In genomic region chr9:93463638-93464248, GRCh38 we compare ENCODE assay signal across 14 cellular contexts. TPM values are rescaled to one million over a fixed set of nuclear protein-coding genes. Genes with fewer than 3 reads are reported as not detected.
DNase-seq lines count a peak whose midpoint lies in the region; ATAC-seq and TF ChIP-seq lines count a peak whose summit lies in the region.
"Had no signal": no experiment of that assay in that cellular context is flagged by ENCODE, and none has a peak within 500 bp of the region (broad histone marks: within the 10 kb centered on the region; RNA-seq: fewer than 3 reads in every experiment).

No MANE protein-coding gene starts in this region.

- DNase-seq in CD4-positive, alpha-beta T cell = no peak
- DNase-seq in activated CD4-positive, alpha-beta memory T cell treated with anti-CD3 and anti-CD28 coated beads for 36 hours = no peak
- no peak for DNase-seq in stimulated activated CD8-positive, alpha-beta memory T cell treated with anti-CD3 and anti-CD28 coated beads, Interleukin-4, amount 100 ng/mL, for 48 hours
- no peak for DNase-seq in epidermal melanocyte (ENCODE audit: insufficient read length, low spot score)
- no peak for DNase-seq in cerebellum (ENCODE audit: low spot score)
- DNase-seq: activated CD4-positive, CD25-positive, alpha-beta regulatory T cell treated with anti-CD3 and anti-CD28 coated beads, Interleukin-2, amount 50 U/mL, for 72 hours; NCI-H1436 treated with DMSO at 0.1 percent for 48 hours; NCI-H526 treated with DMSO at 0.1 percent for 48 hours; sigmoid colon; SJCRH30 had no signal

- peaks cover 89% of the 10 kb centered on the region for H3K4me1 Mint-ChIP-seq in CD4-positive, alpha-beta T cell (ENCODE audit: low read depth)
- peaks cover 59 to 74% (median 69%) of the 10 kb centered on the region in 3 donors for H3K4me1 Mint-ChIP-seq in IgD-negative memory B cell
- H3K4me1 Mint-ChIP-seq in activated CD4-positive, alpha-beta memory T cell treated with anti-CD3 and anti-CD28 coated beads for 36 hours (ENCODE audit: low read depth) = peaks cover 85% of the 10 kb centered on the region

- no peak for ATAC-seq in CD4-positive, alpha-beta T cell (ENCODE audit: poor library complexity)
- ATAC-seq in HG03457 (IDR thresholded peaks at IDR 0.05; ENCODE audit: unreplicated experiment) = no peak

- H3K27ac Mint-ChIP-seq in CD4-positive, alpha-beta T cell = peak overlapping the region; percentile 21
- peak overlapping the region; percentile 92 to 98 (median 95) for H3K27ac Mint-ChIP-seq in IgD-negative memory B cell
- H3K27ac Mint-ChIP-seq in activated CD4-positive, alpha-beta memory T cell treated with anti-CD3 and anti-CD28 coated beads for 36 hours = peak overlapping the region; percentile 94

- H3K27ac ChIP-seq in CD4-positive, alpha-beta T cell (ENCODE audit: low read depth, low read length) = no peak overlapping the region
- H3K27ac ChIP-seq: SJCRH30 had no signal

- H3K27me3 Mint-ChIP-seq in CD4-positive, alpha-beta T cell = no peaks in the 10 kb centered on the region
- no peaks in the 10 kb centered on the region for H3K27me3 Mint-ChIP-seq in IgD-negative memory B cell
- no peaks in the 10 kb centered on the region for H3K27me3 Mint-ChIP-seq in activated CD4-positive, alpha-beta memory T cell treated with anti-CD3 and anti-CD28 coated beads for 36 hours

- no peaks in the 10 kb centered on the region for H3K9me3 Mint-ChIP-seq in CD4-positive, alpha-beta T cell
- H3K9me3 Mint-ChIP-seq in IgD-negative memory B cell = no peaks in the 10 kb centered on the region
- no peaks in the 10 kb centered on the region for H3K9me3 Mint-ChIP-seq in activated CD4-positive, alpha-beta memory T cell treated with anti-CD3 and anti-CD28 coated beads for 36 hours

- peak overlapping the region; percentile 37 for H3K9ac ChIP-seq in mucosa of stomach (ENCODE audit: low read length)

- no peak overlapping the region for H3K4me3 ChIP-seq in mucosa of stomach (ENCODE audit: low read length)
- H3K4me3 ChIP-seq: sigmoid colon, SJCRH30, thoracic aorta had no signal

- H3K27me3 ChIP-seq in CD4-positive, alpha-beta T cell (ENCODE audit: control insufficient read depth, insufficient read depth, low read length) = no peaks in the 10 kb centered on the region
- H3K27me3 ChIP-seq in mucosa of stomach (ENCODE audit: control insufficient read depth, insufficient read depth, low read length) = no peaks in the 10 kb centered on the region
- H3K27me3 ChIP-seq: sigmoid colon, SJCRH30 had no signal

- POLR2A ChIA-PET in CD4-positive, alpha-beta T cell (lab: Charles Lee) = interaction anchor here (0.9 to 3.0 kb wide), 3 partner anchors 10 to 103 kb away, joined by 3 to 16 read pairs (median 4); partner anchors contain the start of gene FAM120AOS
- POLR2A ChIA-PET in activated CD4-positive, alpha-beta memory T cell treated with anti-CD3 and anti-CD28 coated beads for 36 hours (lab: Charles Lee) = interaction anchor here (0.7 to 3.4 kb wide), 6 partner anchors 10 to 103 kb away, joined by 3 to 25 read pairs (median 4); partner anchors contain the start of gene FAM120AOS

- H3K36me3 Mint-ChIP-seq in CD4-positive, alpha-beta T cell (ENCODE audit: low read depth) = peaks cover 7% of the 10 kb centered on the region
- H3K36me3 Mint-ChIP-seq in IgD-negative memory B cell = peaks cover 2% of the 10 kb centered on the region
- H3K36me3 Mint-ChIP-seq in activated CD4-positive, alpha-beta memory T cell treated with anti-CD3 and anti-CD28 coated beads for 36 hours = peaks cover 12% of the 10 kb centered on the region

- no peaks in the 10 kb centered on the region for H3K36me3 ChIP-seq in mucosa of stomach (ENCODE audit: control insufficient read depth, insufficient read depth, low read length)
- H3K36me3 ChIP-seq: sigmoid colon, thoracic aorta had no signal

- H3K9me3 ChIP-seq in CD4-positive, alpha-beta T cell (ENCODE audit: control insufficient read depth, low read length) = no peaks in the 10 kb centered on the region
- no peaks in the 10 kb centered on the region for H3K9me3 ChIP-seq in mucosa of stomach (ENCODE audit: control insufficient read depth, low read length)
- H3K9me3 ChIP-seq: sigmoid colon, SJCRH30, thoracic aorta had no signal

- TF ChIP-seq CTCF in CD4-positive, alpha-beta T cell (IDR thresholded peaks at IDR 0.05) = no peak

- H3K4me1 ChIP-seq in mucosa of stomach (ENCODE audit: control insufficient read depth, insufficient read depth, low read length) = peaks cover 67% of the 10 kb centered on the region

- intact Hi-C loops in CD4-positive, alpha-beta T cell (cut with DNase I, micrococcal nuclease) = no loop called here
- intact Hi-C loops in activated CD4-positive, alpha-beta memory T cell treated with anti-CD3 and anti-CD28 coated beads for 36 hours (cut with micrococcal nuclease) = loop anchor here (1.0 to 5.0 kb wide), 2 partner anchors 10 to 316 kb away; partner anchors contain the start of gene FAM120AOS

- peak overlapping the region; percentile 14 for H3K4me3 Mint-ChIP-seq in CD4-positive, alpha-beta T cell
- H3K4me3 Mint-ChIP-seq in IgD-negative memory B cell = peak overlapping the region; percentile 49 to 88 (median 80)
- peak overlapping the region; percentile 45 for H3K4me3 Mint-ChIP-seq in activated CD4-positive, alpha-beta memory T cell treated with anti-CD3 and anti-CD28 coated beads for 36 hours

- CTCF ChIA-PET in CD4-positive, alpha-beta T cell (lab: Charles Lee) = interaction anchor here (1.8 to 2.0 kb wide), 3 partner anchors 10 to 103 kb away, joined by 4 to 8 read pairs (median 7); partner anchors contain the start of gene FAM120AOS
- CTCF ChIA-PET in activated CD4-positive, alpha-beta memory T cell treated with anti-CD3 and anti-CD28 coated beads for 36 hours (lab: Charles Lee) = interaction anchor here (2.6 to 3.3 kb wide), 2 partner anchors 10 to 102 kb away, joined by 12 read pairs; partner anchors contain the start of gene FAM120AOS

RNA-seq across cellular contexts. Expression of gene FAM120AOS, which starts 10.4 kb away (rescaled TPM):
- 10 to 100 TPM; 45.6 to 50.3 TPM for total RNA-seq in CD4-positive, alpha-beta T cell
- 62.9 TPM for polyA plus RNA-seq in IgD-negative memory B cell
- total RNA-seq in activated CD4-positive, alpha-beta memory T cell treated with anti-CD3 and anti-CD28 coated beads for 36 hours = 10 to 100 TPM; 35.4 to 36.4 TPM
- total RNA-seq in cerebellum = 24.7 TPM

RNA-seq across cellular contexts. Expression of gene FAM120A, which starts 12.3 kb away (rescaled TPM):
- 10 to 100 TPM; 46.5 to 51.7 TPM for total RNA-seq in CD4-positive, alpha-beta T cell
- 14.5 TPM for polyA plus RNA-seq in IgD-negative memory B cell
- total RNA-seq in activated CD4-positive, alpha-beta memory T cell treated with anti-CD3 and anti-CD28 coated beads for 36 hours = 100 to 1,000 TPM; 124 to 126 TPM
- 72.9 TPM for total RNA-seq in cerebellum

Comparison
In these comparisons a context has a peak if more than half of its experiments do, and no peak if none do; other contexts are left out.
1. H3K27ac Mint-ChIP-seq: peak in every context shown above with its lines; median percentile 95 in IgD-negative memory B cell; 94 in activated CD4-positive, alpha-beta memory T cell treated with anti-CD3 and anti-CD28 coated beads for 36 hours; 21 in CD4-positive, alpha-beta T cell.
2. H3K4me3 Mint-ChIP-seq: peak in every context shown above with its lines; median percentile 80 in IgD-negative memory B cell; 45 in activated CD4-positive, alpha-beta memory T cell treated with anti-CD3 and anti-CD28 coated beads for 36 hours; 14 in CD4-positive, alpha-beta T cell.